Comparison of ENCODE assay signal across 8 cellular contexts in genomic region chr12:46190533-46190932, GRCh38.
DNase-seq lines count a peak whose midpoint lies in the region; ATAC-seq and TF ChIP-seq lines count a peak whose summit lies in the region.
"Not testable (repeated sequence)": the region's sequence is repeated elsewhere in the genome, so short reads cannot be mapped to it uniquely, and the experiment has no call there.

No MANE protein-coding gene starts in this region.

- not testable (repeated sequence) for ATAC-seq in CD4-positive, CD25-positive, alpha-beta regulatory T cell (ENCODE audit: low read depth in 2 of 2); activated B cell treated with CpG ODN at 0.5 μM for 24 hours (ENCODE audit: low read depth); central memory CD8-positive, alpha-beta T cell (replicated peaks; ENCODE audit: extremely low read depth, poor library complexity, severe bottlenecking); naive thymus-derived CD4-positive, alpha-beta T cell; stimulated activated memory B cell treated with anti-CD40 and anti-IgM and Interleukin-4, amounts not matched to agents 10 μg/mL and 1 μg/mL and 100 μg/mL, for 72 hours

- CTCF ChIA-PET in HEK293 (lab: Yijun Ruan, JAX); activated B cell treated with CpG ODN at 0.5 μM for 24 hours (lab: Charles Lee): not testable (repeated sequence)
- CTCF ChIA-PET in naive thymus-derived CD4-positive, alpha-beta T cell (lab: Charles Lee) = interaction anchor here (1.0 kb wide), 1 partner anchor 65 kb away, joined by 3 read pairs; no protein-coding TSS in a partner anchor

- H3K36me3 Mint-ChIP-seq in CD4-positive, CD25-positive, alpha-beta regulatory T cell = peaks cover 69% of the 10 kb centered on the region
- H3K36me3 Mint-ChIP-seq in activated B cell treated with CpG ODN at 0.5 μM for 24 hours (ENCODE audit: low read depth) = peaks cover 89% of the 10 kb centered on the region
- H3K36me3 Mint-ChIP-seq in activated T-cell treated with anti-CD3 and anti-CD28 coated beads, Interleukin-2, amount 50 U/mL, for 24 hours (ENCODE audit: low read depth) = peaks cover 98% of the 10 kb centered on the region
- H3K36me3 Mint-ChIP-seq in activated naive CD4-positive, alpha-beta T cell treated with anti-CD3 and anti-CD28 coated beads, Interleukin-2, amount 50 U/mL, for 24 hours = peaks cover 62% of the 10 kb centered on the region
- peaks cover 60% of the 10 kb centered on the region for H3K36me3 Mint-ChIP-seq in central memory CD8-positive, alpha-beta T cell (ENCODE audit: insufficient read depth)
- H3K36me3 Mint-ChIP-seq in naive thymus-derived CD4-positive, alpha-beta T cell = peaks cover 28 to 81% (median 69%) of the 10 kb centered on the region in 5 donors
- peaks cover 87% of the 10 kb centered on the region for H3K36me3 Mint-ChIP-seq in stimulated activated memory B cell treated with anti-CD40 and anti-IgM and Interleukin-4, amounts not matched to agents 10 μg/mL and 1 μg/mL and 100 μg/mL, for 72 hours

- H3K36me3 ChIP-seq in CD4-positive, CD25-positive, alpha-beta regulatory T cell (ENCODE audit: control insufficient read depth, insufficient read depth, low read length) = peaks cover 46% of the 10 kb centered on the region
- H3K36me3 ChIP-seq in HEK293 (ENCODE audit: control insufficient read depth in 2 of 2, insufficient read depth in 1 of 2, low read length in 2 of 2) = peaks cover 0 to 15% of the 10 kb centered on the region in 2 experiments; a peak in 1 of 3 replicates
- peaks cover 6 to 36% (median 11%) of the 10 kb centered on the region in 3 experiments for H3K36me3 ChIP-seq in naive thymus-derived CD4-positive, alpha-beta T cell (ENCODE audit: control insufficient read depth in 2 of 3, insufficient read depth in 3 of 3, low read length in 3 of 3)

- not testable (repeated sequence) for H3K9me3 ChIP-seq in CD4-positive, CD25-positive, alpha-beta regulatory T cell (ENCODE audit: control insufficient read depth in 2 of 2, low read length in 2 of 2); HEK293 (ENCODE audit: control insufficient read depth, insufficient read depth, low read depth, low read length); naive thymus-derived CD4-positive, alpha-beta T cell (ENCODE audit: control insufficient read depth in 2 of 3, low read length in 3 of 3)

- intact Hi-C loops in activated B cell treated with CpG ODN at 0.5 μM for 24 hours (cut with micrococcal nuclease); naive thymus-derived CD4-positive, alpha-beta T cell (cut with micrococcal nuclease): not testable (repeated sequence)

- H3K4me1 ChIP-seq in CD4-positive, CD25-positive, alpha-beta regulatory T cell (ENCODE audit: control insufficient read depth, insufficient read depth, low read length, poor library complexity, severe bottlenecking); HEK293 (ENCODE audit: control insufficient read depth, insufficient read depth, low read length); naive thymus-derived CD4-positive, alpha-beta T cell (ENCODE audit: control insufficient read depth in 2 of 2, insufficient read depth in 2 of 2, low read length in 2 of 2): not testable (repeated sequence)

- H3K27ac Mint-ChIP-seq in CD4-positive, CD25-positive, alpha-beta regulatory T cell = peak overlapping the region; percentile 60 to 88 (median 62)
- peak overlapping the region; percentile 14 for H3K27ac Mint-ChIP-seq in activated B cell treated with CpG ODN at 0.5 μM for 24 hours
- H3K27ac Mint-ChIP-seq in activated T-cell treated with anti-CD3 and anti-CD28 coated beads, Interleukin-2, amount 50 U/mL, for 24 hours = peak overlapping the region; percentile 12
- peak overlapping the region; percentile 85 for H3K27ac Mint-ChIP-seq in activated naive CD4-positive, alpha-beta T cell treated with anti-CD3 and anti-CD28 coated beads, Interleukin-2, amount 50 U/mL, for 24 hours
- H3K27ac Mint-ChIP-seq in central memory CD8-positive, alpha-beta T cell (ENCODE audit: low read depth) = peak overlapping the region; percentile 82
- peak overlapping the region in 8 of 9 donors; percentile 29 to 86 (median 78) for H3K27ac Mint-ChIP-seq in naive thymus-derived CD4-positive, alpha-beta T cell
- H3K27ac Mint-ChIP-seq in stimulated activated memory B cell treated with anti-CD40 and anti-IgM and Interleukin-4, amounts not matched to agents 10 μg/mL and 1 μg/mL and 100 μg/mL, for 72 hours = peak overlapping the region; percentile 66

- not testable (repeated sequence) for H3K4me3 ChIP-seq in CD4-positive, CD25-positive, alpha-beta regulatory T cell (ENCODE audit: low read depth, low read length); HEK293 (ENCODE audit: low read depth, low read length); naive thymus-derived CD4-positive, alpha-beta T cell (ENCODE audit: low read length)

- POLR2A ChIA-PET in HEK293 (lab: Yijun Ruan, JAX); activated B cell treated with CpG ODN at 0.5 μM for 24 hours (lab: Charles Lee): not testable (repeated sequence)
- POLR2A ChIA-PET in naive thymus-derived CD4-positive, alpha-beta T cell (lab: Charles Lee) = interaction anchor here (1.6 kb wide), 1 partner anchor 78 kb away, joined by 3 read pairs; the partner anchor contains the start of gene SLC38A1

- peak overlapping the region in 1 of 4 donors; percentile 26 for H3K4me3 Mint-ChIP-seq in CD4-positive, CD25-positive, alpha-beta regulatory T cell
- not testable (repeated sequence) for H3K4me3 Mint-ChIP-seq in activated B cell treated with CpG ODN at 0.5 μM for 24 hours; activated T-cell treated with anti-CD3 and anti-CD28 coated beads, Interleukin-2, amount 50 U/mL, for 24 hours; activated naive CD4-positive, alpha-beta T cell treated with anti-CD3 and anti-CD28 coated beads, Interleukin-2, amount 50 U/mL, for 24 hours; central memory CD8-positive, alpha-beta T cell; stimulated activated memory B cell treated with anti-CD40 and anti-IgM and Interleukin-4, amounts not matched to agents 10 μg/mL and 1 μg/mL and 100 μg/mL, for 72 hours
- H3K4me3 Mint-ChIP-seq in naive thymus-derived CD4-positive, alpha-beta T cell = peak overlapping the region in 1 of 10 donors; percentile 42

- H3K27ac ChIP-seq in CD4-positive, CD25-positive, alpha-beta regulatory T cell (ENCODE audit: insufficient read depth, low read length, poor library complexity, severe bottlenecking); HEK293 (ENCODE audit: extremely low read depth, low read depth, low read length); naive thymus-derived CD4-positive, alpha-beta T cell (ENCODE audit: low read depth, low read length): not testable (repeated sequence)

- not testable (repeated sequence) for H3K27me3 ChIP-seq in CD4-positive, CD25-positive, alpha-beta regulatory T cell (ENCODE audit: control insufficient read depth, insufficient read depth, low read length); naive thymus-derived CD4-positive, alpha-beta T cell (ENCODE audit: control insufficient read depth in 2 of 2, insufficient read depth in 2 of 2, low read length in 2 of 2)

- peaks cover 17 to 57% (median 41%) of the 10 kb centered on the region in 4 donors for H3K4me1 Mint-ChIP-seq in CD4-positive, CD25-positive, alpha-beta regulatory T cell
- peaks cover 75% of the 10 kb centered on the region for H3K4me1 Mint-ChIP-seq in activated B cell treated with CpG ODN at 0.5 μM for 24 hours
- peaks cover 62% of the 10 kb centered on the region for H3K4me1 Mint-ChIP-seq in activated T-cell treated with anti-CD3 and anti-CD28 coated beads, Interleukin-2, amount 50 U/mL, for 24 hours (ENCODE audit: low read depth)
- H3K4me1 Mint-ChIP-seq in activated naive CD4-positive, alpha-beta T cell treated with anti-CD3 and anti-CD28 coated beads, Interleukin-2, amount 50 U/mL, for 24 hours = peaks cover 81% of the 10 kb centered on the region
- peaks cover 45% of the 10 kb centered on the region for H3K4me1 Mint-ChIP-seq in central memory CD8-positive, alpha-beta T cell
- H3K4me1 Mint-ChIP-seq in naive thymus-derived CD4-positive, alpha-beta T cell = peaks cover 10 to 78% (median 57%) of the 10 kb centered on the region in 7 donors
- H3K4me1 Mint-ChIP-seq in stimulated activated memory B cell treated with anti-CD40 and anti-IgM and Interleukin-4, amounts not matched to agents 10 μg/mL and 1 μg/mL and 100 μg/mL, for 72 hours = peaks cover 83% of the 10 kb centered on the region

- not testable (repeated sequence) for H3K27me3 Mint-ChIP-seq in CD4-positive, CD25-positive, alpha-beta regulatory T cell; activated B cell treated with CpG ODN at 0.5 μM for 24 hours; activated T-cell treated with anti-CD3 and anti-CD28 coated beads, Interleukin-2, amount 50 U/mL, for 24 hours; activated naive CD4-positive, alpha-beta T cell treated with anti-CD3 and anti-CD28 coated beads, Interleukin-2, amount 50 U/mL, for 24 hours; central memory CD8-positive, alpha-beta T cell; naive thymus-derived CD4-positive, alpha-beta T cell; stimulated activated memory B cell treated with anti-CD40 and anti-IgM and Interleukin-4, amounts not matched to agents 10 μg/mL and 1 μg/mL and 100 μg/mL, for 72 hours

- H3K9me3 Mint-ChIP-seq in CD4-positive, CD25-positive, alpha-beta regulatory T cell = peaks cover 4 to 16% (median 7%) of the 10 kb centered on the region in 7 donors
- H3K9me3 Mint-ChIP-seq in activated B cell treated with CpG ODN at 0.5 μM for 24 hours = peaks cover 14% of the 10 kb centered on the region
- H3K9me3 Mint-ChIP-seq in activated T-cell treated with anti-CD3 and anti-CD28 coated beads, Interleukin-2, amount 50 U/mL, for 24 hours = peaks cover 22% of the 10 kb centered on the region
- H3K9me3 Mint-ChIP-seq in activated naive CD4-positive, alpha-beta T cell treated with anti-CD3 and anti-CD28 coated beads, Interleukin-2, amount 50 U/mL, for 24 hours = peaks cover 17% of the 10 kb centered on the region
- H3K9me3 Mint-ChIP-seq in central memory CD8-positive, alpha-beta T cell = peaks cover 19% of the 10 kb centered on the region
- peaks cover 0 to 34% (median 12%) of the 10 kb centered on the region in 11 donors for H3K9me3 Mint-ChIP-seq in naive thymus-derived CD4-positive, alpha-beta T cell
- H3K9me3 Mint-ChIP-seq in stimulated activated memory B cell treated with anti-CD40 and anti-IgM and Interleukin-4, amounts not matched to agents 10 μg/mL and 1 μg/mL and 100 μg/mL, for 72 hours = peaks cover 18% of the 10 kb centered on the region

- not testable (repeated sequence) for TF ChIP-seq CTCF in HEK293 (tag by site-specific recombination; IDR thresholded peaks at IDR 0.05); activated B cell treated with CpG ODN at 0.5 μM for 24 hours (IDR thresholded peaks at IDR 0.05)

- not testable (repeated sequence) for DNase-seq in CD4-positive, CD25-positive, alpha-beta regulatory T cell; activated B cell treated with CpG ODN at 0.5 μM for 24 hours; activated T-cell treated with anti-CD3 and anti-CD28 coated beads, Interleukin-2, amount 50 U/mL, for 24 hours; central memory CD8-positive, alpha-beta T cell (ENCODE audit: low spot score in 2 of 2); naive thymus-derived CD4-positive, alpha-beta T cell

Comparison
In these comparisons a context has a peak if more than half of its experiments do, and no peak if none do; other contexts are left out.
1. H3K27ac Mint-ChIP-seq: peak in every context shown above with its lines; median percentile 85 in activated naive CD4-positive, alpha-beta T cell treated with anti-CD3 and anti-CD28 coated beads, Interleukin-2, amount 50 U/mL, for 24 hours; 82 in central memory CD8-positive, alpha-beta T cell; 78 in naive thymus-derived CD4-positive, alpha-beta T cell; 66 in stimulated activated memory B cell treated with anti-CD40 and anti-IgM and Interleukin-4, amounts not matched to agents 10 μg/mL and 1 μg/mL and 100 μg/mL, for 72 hours; 62 in CD4-positive, CD25-positive, alpha-beta regulatory T cell; 14 in activated B cell treated with CpG ODN at 0.5 μM for 24 hours; 12 in activated T-cell treated with anti-CD3 and anti-CD28 coated beads, Interleukin-2, amount 50 U/mL, for 24 hours.